ENCODE assay signal across 15 cellular contexts in the genomic region with DNA sequence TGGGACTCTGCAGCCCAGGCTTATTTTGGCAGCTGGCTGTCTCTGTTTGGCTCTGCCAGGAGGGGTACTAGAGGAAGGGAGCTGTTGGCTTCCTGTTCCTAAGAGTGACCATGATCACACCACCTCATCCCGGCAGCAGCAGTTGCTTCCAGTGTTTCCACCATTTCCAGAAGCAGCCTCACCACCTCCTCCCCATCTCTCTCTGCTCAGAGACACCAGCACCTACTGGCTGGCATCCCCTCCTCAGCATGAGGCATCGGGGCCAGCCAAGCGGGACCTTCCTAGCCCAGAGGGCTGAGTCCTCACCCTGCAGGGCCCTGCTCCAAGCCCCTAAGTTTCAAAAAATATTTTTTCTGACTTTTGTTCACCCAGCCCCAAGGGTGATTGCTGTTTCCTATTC. TPM values are rescaled to one million over a fixed set of nuclear protein-coding genes. Genes with fewer than 3 reads are reported as not detected.
DNase-seq lines count a peak whose midpoint lies in the region; TF ChIP-seq lines count a peak whose summit lies in the region.
"Had no signal": no experiment of that assay in that cellular context is flagged by ENCODE, and none has a peak within 500 bp of the region (broad histone marks: within the 10 kb centered on the region; RNA-seq: fewer than 3 reads in every experiment).

No MANE protein-coding gene starts in this region.

- H3K27ac Mint-ChIP-seq in brain: peak overlapping the region; percentile 65 to 93 (median 78)
- H3K27ac Mint-ChIP-seq in osteocyte (ENCODE audit: unreplicated experiment): peak overlapping the region; percentile 71
- H3K27ac Mint-ChIP-seq: CD8-positive, alpha-beta T cell had no signal

- H3K36me3 Mint-ChIP-seq in brain: no peaks in the 10 kb centered on the region
- no peaks in the 10 kb centered on the region for H3K36me3 Mint-ChIP-seq in osteocyte (ENCODE audit: unreplicated experiment)
- H3K36me3 Mint-ChIP-seq: CD8-positive, alpha-beta T cell had no signal

- H3K27me3 Mint-ChIP-seq in brain (no peaks in the 10 kb centered on the region), osteocyte (ENCODE audit: unreplicated experiment) (no peaks in the 10 kb centered on the region)

- TF ChIP-seq POLR2A in vagina (IDR thresholded peaks at IDR 0.05): no peak

- H3K4me1 Mint-ChIP-seq in brain: peaks cover 73% of the 10 kb centered on the region
- H3K4me1 Mint-ChIP-seq in osteocyte (ENCODE audit: unreplicated experiment): peaks cover 50% of the 10 kb centered on the region

- H3K9me3 Mint-ChIP-seq in brain (no peaks in the 10 kb centered on the region), osteocyte (ENCODE audit: unreplicated experiment) (no peaks in the 10 kb centered on the region)
- H3K9me3 Mint-ChIP-seq: CD8-positive, alpha-beta T cell had no signal

- no peak overlapping the region for H3K4me3 ChIP-seq in vagina

- H3K27me3 ChIP-seq in vagina: no peaks in the 10 kb centered on the region

- H3K4me3 Mint-ChIP-seq in brain (no peak overlapping the region), osteocyte (ENCODE audit: unreplicated experiment) (no peak overlapping the region)
- H3K4me3 Mint-ChIP-seq: CD8-positive, alpha-beta T cell had no signal

- H3K36me3 ChIP-seq in vagina: no peaks in the 10 kb centered on the region

- no peak for DNase-seq in epithelial cell of prostate (ENCODE audit: low read depth, low spot score)
- DNase-seq in osteocyte (ENCODE audit: extremely low spot score, unreplicated experiment): peak; percentile 51
- DNase-seq in vagina (ENCODE audit: extremely low spot score in 2 of 2): no peak
- DNase-seq in caudate nucleus (lab: John Stamatoyannopoulos, UW): no peak
- DNase-seq in NCI-H446 (lab: John Stamatoyannopoulos, UW): no peak
- DNase-seq in GM10266 (ENCODE audit: extremely low spot score): no peak
- DNase-seq: CD8-positive, alpha-beta T cell; DMS79 treated with DMSO at 0.1 percent for 48 hours; KG1; NCI-H1092; NCI-H1694 treated with DMSO at 0.1 percent for 48 hours; NCI-H345; NCI-H748 treated with DMSO at 0.1 percent for 48 hours had no signal

- H3K4me1 ChIP-seq in vagina: peaks cover 35% of the 10 kb centered on the region

- no peaks in the 10 kb centered on the region for H3K9me3 ChIP-seq in vagina

- H3K27ac ChIP-seq in epithelial cell of prostate (peak overlapping the region; percentile 33), vagina (peak overlapping the region; percentile 66), caudate nucleus (ENCODE audit: low read depth, low read length) (no peak overlapping the region)
- H3K27ac ChIP-seq: HL-60 had no signal

- intact Hi-C loops in vagina (cut with DNase I): no loop called here

- TF ChIP-seq CTCF in brain (conservative IDR thresholded peaks at IDR 0.05) (no peak), osteocyte (IDR thresholded peaks at IDR 0.05) (no peak), vagina (IDR thresholded peaks at IDR 0.05) (no peak), GM10266 (IDR thresholded peaks at IDR 0.05; ENCODE audit: control insufficient read depth, insufficient read depth, low read depth, missing control alignments) (no peak)

RNA-seq across cellular contexts. Expression of a gene that starts 59.0 kb away (rescaled TPM):
- polyA plus RNA-seq in brain (ENCODE audit: insufficient read depth, low read depth, low replicate concordance): 2.8 TPM
- total RNA-seq in osteocyte (6.9 and 7.8 TPM in 2 replicates), vagina (2.5 TPM)

RNA-seq across cellular contexts. Expression of a gene that starts 59.1 kb away (rescaled TPM):
- polyA plus RNA-seq in brain (ENCODE audit: insufficient read depth, low read depth, low replicate concordance): 11.8 TPM
- total RNA-seq in osteocyte: 31.2 TPM in 2 replicates
- total RNA-seq in vagina: 20.9 TPM
